29 cellular contexts compared by ENCODE assay signal in the genomic region with DNA sequence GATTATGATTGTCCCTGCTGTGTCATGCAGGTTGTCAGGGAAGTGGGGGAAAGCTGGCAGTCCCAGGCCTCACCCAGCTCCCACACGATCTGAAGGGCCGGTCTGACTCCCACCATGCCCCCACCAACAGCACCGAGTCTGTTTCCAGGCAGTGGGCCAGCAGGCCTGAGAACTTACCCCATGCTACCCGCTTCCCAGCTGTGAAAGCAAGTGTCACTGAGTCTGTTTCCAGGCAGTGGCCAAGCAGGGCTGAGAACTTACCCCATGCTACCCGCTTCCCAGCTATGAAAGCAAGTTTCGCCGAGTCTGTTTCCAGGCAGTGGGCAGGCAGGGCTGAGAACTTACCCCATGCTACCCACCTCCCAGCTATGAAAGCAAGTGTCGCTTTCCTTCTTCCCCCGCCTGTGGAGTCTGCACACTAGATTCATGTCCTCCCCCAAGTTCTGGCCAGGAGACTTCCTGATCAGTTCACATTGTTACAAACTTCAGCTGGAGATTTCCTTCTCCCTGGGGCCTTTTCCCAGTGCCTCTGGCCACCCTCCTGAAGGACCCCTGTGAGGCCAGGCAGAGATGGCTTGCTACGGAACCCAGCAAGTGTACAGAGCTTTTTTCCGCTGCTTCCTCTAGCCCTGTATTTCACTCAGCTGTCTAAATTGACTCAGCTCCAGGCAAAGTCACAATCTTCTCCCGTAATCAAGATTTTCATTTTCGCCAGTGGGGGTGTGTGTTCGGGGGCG.
A peak's percentile ranks its signal among the peaks of the same experiment; 100 is the strongest.
DNase-seq lines count a peak whose midpoint lies in the region; ATAC-seq, FAIRE-seq and TF ChIP-seq lines count a peak whose summit lies in the region.
"Had no signal": no experiment of that assay in that cellular context is flagged by ENCODE, and none has a peak within 500 bp of the region (broad histone marks: within the 10 kb centered on the region; RNA-seq: fewer than 3 reads in every experiment).

No MANE protein-coding gene starts in this region.

- no peaks in the 10 kb centered on the region for H3K36me3 Mint-ChIP-seq in astrocyte (ENCODE audit: low read depth, unreplicated experiment)
- H3K36me3 Mint-ChIP-seq in CD4-positive, alpha-beta T cell (ENCODE audit: low read depth): no peaks in the 10 kb centered on the region
- H3K36me3 Mint-ChIP-seq: activated naive CD8-positive, alpha-beta T cell treated with anti-CD3 and anti-CD28 coated beads, Interleukin-2, amount 10 ng/mL, durations not matched to agents 7 days and 5 days had no signal

- POLR2A ChIA-PET in CD4-positive, alpha-beta T cell (lab: Charles Lee): no interaction called here

- intact Hi-C loops in CD4-positive, alpha-beta T cell (cut with DNase I, micrococcal nuclease): no loop called here

- no peaks in the 10 kb centered on the region for H4K20me1 ChIP-seq in astrocyte (ENCODE audit: insufficient read depth, low read length)

- no peaks in the 10 kb centered on the region for H3K4me1 ChIP-seq in astrocyte (ENCODE audit: insufficient read depth, low read length)
- H3K4me1 ChIP-seq: gastroesophageal sphincter, lower lobe of right lung had no signal

- H3K9me3 Mint-ChIP-seq in astrocyte (ENCODE audit: unreplicated experiment): no peaks in the 10 kb centered on the region
- H3K9me3 Mint-ChIP-seq in CD4-positive, alpha-beta T cell: no peaks in the 10 kb centered on the region

- H3K4me2 ChIP-seq in astrocyte (ENCODE audit: low read length): peak overlapping the region; percentile 15
- H3K4me2 ChIP-seq: PC-9 had no signal

- CTCF ChIA-PET in CD4-positive, alpha-beta T cell (lab: Charles Lee): no interaction called here

- H3K36me3 ChIP-seq in astrocyte (ENCODE audit: insufficient read depth, low read length): no peaks in the 10 kb centered on the region
- H3K36me3 ChIP-seq: brain microvascular endothelial cell, gastroesophageal sphincter, lower lobe of right lung had no signal

- in situ Hi-C loops in G401 (cut with HindIII; ENCODE audit: low sequenced_read_pairs): no loop called here

- H3K4me1 Mint-ChIP-seq in astrocyte (ENCODE audit: low read depth, unreplicated experiment): no peaks in the 10 kb centered on the region
- no peaks in the 10 kb centered on the region for H3K4me1 Mint-ChIP-seq in CD4-positive, alpha-beta T cell (ENCODE audit: low read depth)
- H3K4me1 Mint-ChIP-seq: activated B cell treated with CpG ODN at 0.5 μM for 24 hours; activated naive CD8-positive, alpha-beta T cell treated with anti-CD3 and anti-CD28 coated beads, Interleukin-2, amount 10 ng/mL, durations not matched to agents 7 days and 5 days; CD14-positive monocyte had no signal

- H3K27ac Mint-ChIP-seq in astrocyte (ENCODE audit: unreplicated experiment): peak overlapping the region; percentile 51
- H3K27ac Mint-ChIP-seq in CD4-positive, alpha-beta T cell: no peak overlapping the region
- H3K27ac Mint-ChIP-seq: activated B cell treated with CpG ODN at 0.5 μM for 24 hours; activated naive CD8-positive, alpha-beta T cell treated with anti-CD3 and anti-CD28 coated beads, Interleukin-2, amount 10 ng/mL, durations not matched to agents 7 days and 5 days; progenitor cell of endocrine pancreas had no signal

- H3K4me3 Mint-ChIP-seq in astrocyte (ENCODE audit: unreplicated experiment): no peak overlapping the region
- no peak overlapping the region for H3K4me3 Mint-ChIP-seq in CD4-positive, alpha-beta T cell
- H3K4me3 Mint-ChIP-seq: activated B cell treated with CpG ODN at 0.5 μM for 24 hours; activated naive CD8-positive, alpha-beta T cell treated with anti-CD3 and anti-CD28 coated beads, Interleukin-2, amount 10 ng/mL, durations not matched to agents 7 days and 5 days; CD14-positive monocyte had no signal

- no peaks in the 10 kb centered on the region for H3K27me3 Mint-ChIP-seq in astrocyte (ENCODE audit: low read depth, unreplicated experiment)
- no peaks in the 10 kb centered on the region for H3K27me3 Mint-ChIP-seq in CD4-positive, alpha-beta T cell
- H3K27me3 Mint-ChIP-seq: activated B cell treated with CpG ODN at 0.5 μM for 24 hours; activated naive CD8-positive, alpha-beta T cell treated with anti-CD3 and anti-CD28 coated beads, Interleukin-2, amount 10 ng/mL, durations not matched to agents 7 days and 5 days; progenitor cell of endocrine pancreas had no signal

- H3K79me2 ChIP-seq in astrocyte (ENCODE audit: insufficient read depth, low read length): no peaks in the 10 kb centered on the region

- no peaks in the 10 kb centered on the region for H3K27me3 ChIP-seq in astrocyte (ENCODE audit: insufficient read depth, low read length)
- no peaks in the 10 kb centered on the region for H3K27me3 ChIP-seq in CD4-positive, alpha-beta T cell (ENCODE audit: control insufficient read depth, insufficient read depth, low read length)
- H3K27me3 ChIP-seq: brain microvascular endothelial cell, gastroesophageal sphincter had no signal

- FAIRE-seq in astrocyte (lab: Jason Lieb, UNC): no peak
- FAIRE-seq: GM12892, islet of Langerhans, urothelium cell line had no signal

- no peak overlapping the region for H3K27ac ChIP-seq in astrocyte (ENCODE audit: low read depth, low read length)
- no peak overlapping the region for H3K27ac ChIP-seq in CD4-positive, alpha-beta T cell (ENCODE audit: low read depth, low read length)
- H3K27ac ChIP-seq: brain microvascular endothelial cell, coronary artery, gastroesophageal sphincter, lower lobe of right lung, PC-9 had no signal

- H3K9me3 ChIP-seq in astrocyte (ENCODE audit: insufficient read depth, low read depth, low read length): no peaks in the 10 kb centered on the region
- H3K9me3 ChIP-seq in CD4-positive, alpha-beta T cell (ENCODE audit: control insufficient read depth, low read length): no peaks in the 10 kb centered on the region
- H3K9me3 ChIP-seq: gastroesophageal sphincter, lower lobe of right lung had no signal

- no peak for ATAC-seq in CD4-positive, alpha-beta T cell (ENCODE audit: poor library complexity)
- ATAC-seq: esophagus mucosa, gastroesophageal sphincter, lower lobe of right lung had no signal

- DNase-seq in G401 (ENCODE audit: low spot score) (peak; percentile 15), astrocyte (ENCODE audit: low read depth) (no peak), left kidney (ENCODE audit: low read depth, low spot score) (peak; percentile 5), smooth muscle cell of the brain vasculature (ENCODE audit: low read depth, low spot score) (peak; percentile 7), NCI-H187 treated with DMSO at 0.1 percent for 48 hours (lab: John Stamatoyannopoulos, UW) (no peak), HUDEP-2 (lab: John Stamatoyannopoulos, UW; ENCODE audit: unreplicated experiment in 76 of 76) (no peak), DMS 273 treated with DMSO at 0.1 percent for 48 hours (lab: John Stamatoyannopoulos, UW) (no peak)
- no peak for DNase-seq in CD4-positive, alpha-beta T cell
- DNase-seq: activated B cell treated with CpG ODN at 0.5 μM for 24 hours; activated CD4-positive, alpha-beta T cell treated with anti-CD3 and anti-CD28 coated beads, Interleukin-2, amount 50 U/mL, for 48 hours; activated CD8-positive, alpha-beta memory T cell treated with anti-CD3 and anti-CD28 coated beads, Interleukin-2, amount 50 U/mL, for 48 hours; activated naive CD8-positive, alpha-beta T cell treated with anti-CD3 and anti-CD28 coated beads, Interleukin-2, amount 10 ng/mL, durations not matched to agents 7 days and 5 days; brain microvascular endothelial cell; KBM-7; lower lobe of right lung; MM.1S; NCI-H1436; NCI-H524; NK-92 treated with Interleukin-12 subunit alpha and Interleukin-12 subunit beta, amount 100 ng/mL, for 24 hours; PC-9; Right ventricle myocardium superior had no signal

- TF ChIP-seq CTCF in astrocyte (IDR thresholded peaks at IDR 0.05; ENCODE audit: insufficient read depth, low read depth, low read length): no peak
- TF ChIP-seq CTCF in CD4-positive, alpha-beta T cell (IDR thresholded peaks at IDR 0.05): no peak

- H2AFZ ChIP-seq in astrocyte (ENCODE audit: low read depth, low read length): no peak overlapping the region
- H2AFZ ChIP-seq: PC-9 had no signal

- H3K4me3 ChIP-seq in astrocyte (ENCODE audit: insufficient read depth, low read depth, low read length): no peak overlapping the region
- H3K4me3 ChIP-seq: coronary artery, gastroesophageal sphincter, lower lobe of right lung, PC-9 had no signal

- no peak overlapping the region for H3K9ac ChIP-seq in astrocyte (ENCODE audit: low read length)

Comparison
In these comparisons a context has a peak if more than half of its experiments do, and no peak if none do; other contexts are left out.
1. DNase-seq: peak in G401 (single experiment), left kidney (single experiment) and smooth muscle cell of the brain vasculature (single experiment); none in astrocyte (single experiment), NCI-H187 treated with DMSO at 0.1 percent for 48 hours (single experiment), HUDEP-2 (0 of 76), DMS 273 treated with DMSO at 0.1 percent for 48 hours (single experiment) and CD4-positive, alpha-beta T cell (0 of 10).